ENCODE assay signal across 1 cellular context in the genomic region with DNA sequence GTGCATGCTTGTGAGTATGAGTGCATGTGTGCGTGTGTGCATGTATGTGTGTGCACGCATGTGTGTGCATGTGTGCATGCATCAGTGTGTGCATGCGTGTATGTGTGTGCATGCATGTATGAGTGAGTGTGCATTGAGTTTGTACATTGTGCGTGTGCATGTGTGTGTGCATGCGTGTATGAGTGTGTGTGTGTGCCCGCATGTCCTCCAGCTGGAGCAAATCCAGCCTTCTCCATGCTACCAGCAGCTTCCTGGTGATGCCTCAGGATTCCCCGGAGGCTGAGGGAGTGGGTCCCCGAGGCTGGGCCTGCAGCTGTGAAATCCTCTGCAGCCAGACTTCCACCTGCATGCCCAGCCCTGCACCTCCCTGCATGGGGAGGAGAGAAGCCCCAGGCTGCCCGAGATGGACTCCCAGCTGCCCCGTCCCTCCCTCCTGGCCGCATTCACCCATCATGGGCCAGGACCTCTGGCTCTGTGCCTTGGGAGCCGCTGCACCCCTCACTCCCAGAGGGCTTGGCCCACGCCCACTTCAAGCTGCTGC.
TF ChIP-seq lines count a peak whose summit lies in the region.

No MANE protein-coding gene starts in this region.

TF ChIP-seq in H1, 55 proteins besides CTCF, POLR2A, EP300 and RAD21:
- TF ChIP-seq ASH2L (IDR thresholded peaks at IDR 0.05; ENCODE audit: low read length) (no peak), NANOG (IDR thresholded peaks at IDR 0.05; ENCODE audit: insufficient read depth, low read depth, low read length, poor library complexity, severe bottlenecking) (no peak), FOSL1 (IDR thresholded peaks at IDR 0.05; ENCODE audit: insufficient read depth, low read depth, low read length) (no peak)
- TF ChIP-seq, protein P1, sequence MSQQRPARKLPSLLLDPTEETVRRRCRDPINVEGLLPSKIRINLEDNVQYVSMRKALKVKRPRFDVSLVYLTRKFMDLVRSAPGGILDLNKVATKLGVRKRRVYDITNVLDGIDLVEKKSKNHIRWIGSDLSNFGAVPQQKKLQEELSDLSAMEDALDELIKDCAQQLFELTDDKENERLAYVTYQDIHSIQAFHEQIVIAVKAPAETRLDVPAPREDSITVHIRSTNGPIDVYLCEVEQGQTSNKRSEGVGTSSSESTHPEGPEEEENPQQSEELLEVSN (IDR thresholded peaks at IDR 0.05) = no peak
